11 cellular contexts compared by ENCODE assay signal in the genomic region with DNA sequence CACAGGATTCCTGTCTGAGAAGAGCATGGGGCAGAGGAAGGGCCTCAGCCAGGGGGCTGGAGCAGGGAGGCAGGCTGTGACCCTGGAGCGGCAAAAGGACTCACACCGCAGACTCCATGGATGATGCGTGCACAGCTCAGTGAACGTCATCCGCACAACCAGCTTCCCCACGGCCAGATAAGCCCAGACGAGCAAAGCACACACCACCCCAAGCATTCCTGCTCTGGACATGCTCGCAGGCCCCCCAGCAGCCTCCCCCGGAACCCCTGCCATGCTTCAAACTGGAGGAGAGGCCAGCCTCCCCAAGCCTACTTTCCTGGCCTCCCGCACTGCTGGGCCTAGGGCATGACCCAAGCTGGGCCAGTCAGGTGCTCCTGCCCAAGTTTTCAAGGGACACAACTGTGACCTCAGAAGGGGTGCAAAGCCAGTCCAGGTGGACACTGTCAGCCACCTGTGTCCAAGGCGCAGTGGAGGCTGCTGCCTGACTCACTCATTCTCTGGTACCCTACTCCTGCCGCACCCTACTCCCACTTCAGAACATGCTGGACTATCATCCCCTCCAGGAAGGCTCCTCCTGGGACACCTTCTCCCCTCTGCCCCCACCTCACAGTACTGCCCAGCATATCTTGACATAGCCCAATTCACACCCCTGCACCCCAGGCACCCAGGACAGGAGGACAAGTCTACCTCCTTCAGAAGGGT. TPM values are rescaled to one million over a fixed set of nuclear protein-coding genes. Genes with fewer than 3 reads are reported as not detected.
DNase-seq lines count a peak whose midpoint lies in the region; ATAC-seq and TF ChIP-seq lines count a peak whose summit lies in the region.
"Had no signal": no experiment of that assay in that cellular context is flagged by ENCODE, and none has a peak within 500 bp of the region (broad histone marks: within the 10 kb centered on the region; RNA-seq: fewer than 3 reads in every experiment).

No MANE protein-coding gene starts in this region.

- H3K36me3 Mint-ChIP-seq in osteocyte (ENCODE audit: unreplicated experiment), result peaks cover 9% of the 10 kb centered on the region
- no peaks in the 10 kb centered on the region for H3K36me3 Mint-ChIP-seq in activated naive CD8-positive, alpha-beta T cell treated with anti-CD3 and anti-CD28 coated beads, Interleukin-2, amount 50 U/mL, for 24 hours (ENCODE audit: low read depth)

- no peak for ATAC-seq in heart left ventricle
- ATAC-seq in aorta (ENCODE audit: low FRiP score), result no peak
- ATAC-seq in HG03280 (IDR thresholded peaks at IDR 0.05; ENCODE audit: unreplicated experiment), result no peak
- no peak for ATAC-seq in activated naive CD8-positive, alpha-beta T cell treated with anti-CD3 and anti-CD28 coated beads, Interleukin-2, amount 50 U/mL, for 24 hours

- H3K9me3 ChIP-seq in heart left ventricle, result no peaks in the 10 kb centered on the region
- no peaks in the 10 kb centered on the region for H3K9me3 ChIP-seq in aorta (ENCODE audit: control insufficient read depth, low read length)

- H3K27ac Mint-ChIP-seq in osteocyte (ENCODE audit: unreplicated experiment), result peak overlapping the region; percentile 98
- H3K27ac Mint-ChIP-seq in activated naive CD8-positive, alpha-beta T cell treated with anti-CD3 and anti-CD28 coated beads, Interleukin-2, amount 50 U/mL, for 24 hours, result no peak overlapping the region
- H3K27ac Mint-ChIP-seq: stimulated activated naive CD8-positive, alpha-beta T cell treated with anti-CD3 and anti-CD28 coated beads, Interleukin-15, Interleukin-2, amounts not matched to agents 100 ng/mL and 50 ng/mL, for 24 hours had no signal

- intact Hi-C loops in heart left ventricle (cut with DNase I), result loop anchor here in 1 of 10 donors (5.0 kb wide), 1 partner anchor 61 kb away; no protein-coding TSS in a partner anchor
- intact Hi-C loops in cardiac septum (cut with DNase I), result no loop called here
- intact Hi-C loops in aorta (cut with DNase I), result no loop called here

- H3K4me1 ChIP-seq in heart left ventricle (peaks cover 34 to 95% (median 79%) of the 10 kb centered on the region in 12 donors), aorta (ENCODE audit: control insufficient read depth in 1 of 2, insufficient read depth in 2 of 2, low read length in 2 of 2) (peaks cover 0 to 8% of the 10 kb centered on the region in 2 donors)

- no peaks in the 10 kb centered on the region for H3K27me3 Mint-ChIP-seq in osteocyte (ENCODE audit: unreplicated experiment)
- H3K27me3 Mint-ChIP-seq in activated naive CD8-positive, alpha-beta T cell treated with anti-CD3 and anti-CD28 coated beads, Interleukin-2, amount 50 U/mL, for 24 hours, result peaks cover 30% of the 10 kb centered on the region

- H3K36me3 ChIP-seq in heart left ventricle (peaks cover 0 to 14% (median 8%) of the 10 kb centered on the region in 9 donors), aorta (ENCODE audit: control insufficient read depth in 1 of 2, insufficient read depth in 2 of 2, low read length in 1 of 2) (no peaks in the 10 kb centered on the region)

- H3K4me3 Mint-ChIP-seq in osteocyte (ENCODE audit: unreplicated experiment), result peak overlapping the region; percentile 23
- H3K4me3 Mint-ChIP-seq in activated naive CD8-positive, alpha-beta T cell treated with anti-CD3 and anti-CD28 coated beads, Interleukin-2, amount 50 U/mL, for 24 hours, result no peak overlapping the region
- H3K4me3 Mint-ChIP-seq: stimulated activated naive CD8-positive, alpha-beta T cell treated with anti-CD3 and anti-CD28 coated beads, Interleukin-15, Interleukin-2, amounts not matched to agents 100 ng/mL and 50 ng/mL, for 24 hours had no signal

- WGBS in heart left ventricle, 4 donors, result 66 to 95% (median 71%) methylated on average over 8 to 12 of the region's 12 CpGs
- 66 to 70% methylated on average over 12 of the region's 12 CpGs for WGBS in aorta, 2 donors

- no peaks in the 10 kb centered on the region for H3K9me3 Mint-ChIP-seq in osteocyte (ENCODE audit: unreplicated experiment)
- no peaks in the 10 kb centered on the region for H3K9me3 Mint-ChIP-seq in activated naive CD8-positive, alpha-beta T cell treated with anti-CD3 and anti-CD28 coated beads, Interleukin-2, amount 50 U/mL, for 24 hours
- H3K9me3 Mint-ChIP-seq: stimulated activated naive CD8-positive, alpha-beta T cell treated with anti-CD3 and anti-CD28 coated beads, Interleukin-15, Interleukin-2, amounts not matched to agents 100 ng/mL and 50 ng/mL, for 24 hours had no signal

- TF ChIP-seq POLR2A in heart left ventricle (IDR thresholded peaks at IDR 0.05), result no peak

- no peak for TF ChIP-seq CTCF in heart left ventricle (IDR thresholded peaks at IDR 0.05)
- no peak for TF ChIP-seq CTCF in osteocyte (IDR thresholded peaks at IDR 0.05)

- peaks cover 0 to 32% (median 0%) of the 10 kb centered on the region in 9 donors for H3K27me3 ChIP-seq in heart left ventricle
- no peaks in the 10 kb centered on the region for H3K27me3 ChIP-seq in aorta (ENCODE audit: control insufficient read depth in 1 of 2, insufficient read depth in 2 of 2, low read length in 1 of 2)

- DNase-seq in heart left ventricle (peak in 1 of 5 donors; percentile 53), cardiac septum (ENCODE audit: low spot score) (no peak), fibroblast of peridontal ligament (ENCODE audit: extremely low read depth) (peak; percentile 50), osteocyte (ENCODE audit: extremely low spot score, unreplicated experiment) (no peak), aorta (no peak), midbrain (lab: John Stamatoyannopoulos, UW) (no peak)
- no peak for DNase-seq in activated naive CD8-positive, alpha-beta T cell treated with anti-CD3 and anti-CD28 coated beads, Interleukin-2, amount 50 U/mL, for 24 hours

- H3K4me3 ChIP-seq in heart left ventricle, result no peak overlapping the region
- H3K4me3 ChIP-seq in aorta (ENCODE audit: low read length in 2 of 2), result no peak overlapping the region

- H3K27ac ChIP-seq in heart left ventricle (peak overlapping the region in 11 of 12 donors; percentile 86 to 99 (median 95)), aorta (ENCODE audit: low read depth in 1 of 2, low read length in 2 of 2) (peak overlapping the region; percentile 71 to 87)

- H3K4me1 Mint-ChIP-seq in osteocyte (ENCODE audit: unreplicated experiment), result peaks cover 82% of the 10 kb centered on the region
- peaks cover 7% of the 10 kb centered on the region for H3K4me1 Mint-ChIP-seq in activated naive CD8-positive, alpha-beta T cell treated with anti-CD3 and anti-CD28 coated beads, Interleukin-2, amount 50 U/mL, for 24 hours

RNA-seq across cellular contexts. Expression of gene BCAR1, which starts 4.8 kb away (rescaled TPM):
- total RNA-seq in heart left ventricle (100 to 1,000 TPM in 1 of 9 donors, 10 to 100 TPM in 8; 51.4 to 129 (median 72.0) TPM), cardiac septum (80.3 TPM), osteocyte (126 and 138 TPM in 2 replicates), aorta (100 to 1,000 TPM; 125 to 140 TPM)
- polyA plus RNA-seq in heart left ventricle (10 to 100 TPM; 54.2 to 89.2 TPM), aorta (10 to 100 TPM; 28.7 to 56.3 TPM)

RNA-seq across cellular contexts. Expression of gene CTRB1, which starts 27.9 kb away (rescaled TPM):
- total RNA-seq in heart left ventricle, result 1 to 10 TPM in 5 of 9 donors, not detected in 4; 2.0 to 3.7 (median 3.0) TPM
- under 1 TPM in 1 of 2 donors, not detected in 1; 0.64 TPM for polyA plus RNA-seq in heart left ventricle
- not detected for total RNA-seq in cardiac septum
- not detected in 2 replicates for total RNA-seq in osteocyte
- 1 to 10 TPM; 3.4 to 6.8 TPM for total RNA-seq in aorta
- 10 to 100 TPM in 1 of 2 donors, 1 to 10 TPM in 1; 5.7 to 17.4 TPM for polyA plus RNA-seq in aorta
- total RNA-seq: A673 had no signal
- polyA plus RNA-seq: keratinocyte had no signal

RNA-seq across cellular contexts. Expression of gene CTRB2, which starts 39.7 kb away (rescaled TPM):
- 1 to 10 TPM in 4 of 9 donors, under 1 TPM in 1, not detected in 4; 0.98 to 3.7 (median 2.8) TPM for total RNA-seq in heart left ventricle
- under 1 TPM in 1 of 2 donors, not detected in 1; 0.51 TPM for polyA plus RNA-seq in heart left ventricle
- total RNA-seq in cardiac septum, result not detected
- total RNA-seq in osteocyte, result not detected in 2 replicates
- 10 to 100 TPM in 1 of 2 donors, 1 to 10 TPM in 1; 9.1 to 11.6 TPM for total RNA-seq in aorta
- 10 to 100 TPM; 12.7 to 19.0 TPM for polyA plus RNA-seq in aorta
- total RNA-seq: A673 had no signal
- polyA plus RNA-seq: keratinocyte had no signal
